8 cellular contexts compared by ENCODE assay signal in genomic region chr12:24561411-24561871, GRCh38.
DNase-seq lines count a peak whose midpoint lies in the region; ATAC-seq and TF ChIP-seq lines count a peak whose summit lies in the region.

No MANE protein-coding gene starts in this region.

- peaks cover 23% of the 10 kb centered on the region for H3K4me1 ChIP-seq in iPS-15b (ENCODE audit: control insufficient read depth, insufficient read depth, low read length)
- H3K4me1 ChIP-seq in skeletal muscle satellite cell (ENCODE audit: control insufficient read depth, insufficient read depth, low read length), result peaks cover 7% of the 10 kb centered on the region

- peak overlapping the region; percentile 88 for H3K27ac ChIP-seq in angular gyrus (ENCODE audit: low read depth, low read length)

- H3K9me3 ChIP-seq in iPS-15b (ENCODE audit: control insufficient read depth, insufficient read depth, low read length) (no peaks in the 10 kb centered on the region), skeletal muscle satellite cell (replicated peaks; ENCODE audit: low read length) (no peaks in the 10 kb centered on the region)

- H3K27me3 ChIP-seq in iPS-15b (ENCODE audit: control insufficient read depth, insufficient read depth, low read length) (peaks cover 44% of the 10 kb centered on the region), skeletal muscle satellite cell (ENCODE audit: control insufficient read depth, insufficient read depth, low read length) (no peaks in the 10 kb centered on the region)

- ATAC-seq in GM18868 (IDR thresholded peaks at IDR 0.05; ENCODE audit: unreplicated experiment), result no peak
- ATAC-seq in GM21723 (IDR thresholded peaks at IDR 0.05; ENCODE audit: unreplicated experiment), result no peak

- peak; percentile 26 for DNase-seq in 8988T
- DNase-seq in HEK293T (ENCODE audit: extremely low spot score), result peak; percentile 28
- no peak for DNase-seq in NCI-H1436 treated with DMSO at 0.1 percent for 48 hours (lab: John Stamatoyannopoulos, UW)

- H3K9ac ChIP-seq in iPS-15b (ENCODE audit: low read depth, low read length) (no peak overlapping the region), skeletal muscle satellite cell (ENCODE audit: low read depth, low read length) (peak overlapping the region; percentile 82)

- POLR2A ChIA-PET in HEK293T (lab: Yijun Ruan, JAX), result interaction anchor here (0.7 to 3.4 kb wide), 6 partner anchors 24 to 873 kb away, joined by 3 to 15 read pairs (median 3); no protein-coding TSS in a partner anchor

- H3K4me3 ChIP-seq in iPS-15b (ENCODE audit: low read depth, low read length) (peak overlapping the region; percentile 76), skeletal muscle satellite cell (ENCODE audit: low read length) (peak overlapping the region; percentile 97)

- CTCF ChIA-PET in HEK293T (lab: Yijun Ruan, JAX), result no interaction called here

- peak overlapping the region; percentile 99 for H3K4me2 ChIP-seq in skeletal muscle satellite cell (ENCODE audit: low read length)

- H3K36me3 ChIP-seq in iPS-15b (ENCODE audit: control insufficient read depth, insufficient read depth, low read length), result no peaks in the 10 kb centered on the region
- H3K36me3 ChIP-seq in skeletal muscle satellite cell (ENCODE audit: insufficient read depth, low read length), result no peaks in the 10 kb centered on the region

TF ChIP-seq in HEK293T, 16 proteins besides CTCF, POLR2A, EP300 and RAD21:
- TF ChIP-seq TARDBP (IDR thresholded peaks at IDR 0.05) (no peak), L3MBTL2 (conservative IDR thresholded peaks at IDR 0.05) (peak; percentile 80), PKNOX1 (IDR thresholded peaks at IDR 0.05) (no peak), FOXA1 (IDR thresholded peaks at IDR 0.05) (no peak)
